In genomic region chr6:44303842-44304241, GRCh38 we compare ENCODE assay signal across 7 cellular contexts. TPM values are rescaled to one million over a fixed set of nuclear protein-coding genes. Genes with fewer than 3 reads are reported as not detected.
"Had no signal": no experiment of that assay in that cellular context is flagged by ENCODE, and none has a peak within 500 bp of the region (broad histone marks: within the 10 kb centered on the region; RNA-seq: fewer than 3 reads in every experiment).

No MANE protein-coding gene starts in this region.

- H3K27ac Mint-ChIP-seq: GM23338, H9, IgD-negative memory B cell had no signal

- H3K4me1 Mint-ChIP-seq: H9, IgD-negative memory B cell had no signal

- H3K4me3 ChIP-seq: GM23338 had no signal

- H2AFZ ChIP-seq: GM23338 had no signal

- DNase-seq: H9, HCEC 1CT had no signal

- H3K4me2 ChIP-seq: GM23338 had no signal

- H3K9me3 Mint-ChIP-seq: GM23338, H9, IgD-negative memory B cell had no signal

- H3K27me3 Mint-ChIP-seq: IgD-negative memory B cell had no signal

- H3K4me3 Mint-ChIP-seq: GM23338, H9, IgD-negative memory B cell had no signal

RNA-seq across cellular contexts. Expression of gene TMEM151B, which starts 33.6 kb away (rescaled TPM):
- total RNA-seq: HepG2, HT1080 had no signal
- polyA plus RNA-seq: HepG2, IgD-negative memory B cell had no signal

RNA-seq across cellular contexts. Expression of gene SPATS1, which starts 38.6 kb away (rescaled TPM):
- total RNA-seq: GM23338, H1, H9, HepG2, HT1080 had no signal
- polyA plus RNA-seq: GM23338, H1, HepG2, IgD-negative memory B cell had no signal
